12 cellular contexts compared by ENCODE assay signal in the genomic region with DNA sequence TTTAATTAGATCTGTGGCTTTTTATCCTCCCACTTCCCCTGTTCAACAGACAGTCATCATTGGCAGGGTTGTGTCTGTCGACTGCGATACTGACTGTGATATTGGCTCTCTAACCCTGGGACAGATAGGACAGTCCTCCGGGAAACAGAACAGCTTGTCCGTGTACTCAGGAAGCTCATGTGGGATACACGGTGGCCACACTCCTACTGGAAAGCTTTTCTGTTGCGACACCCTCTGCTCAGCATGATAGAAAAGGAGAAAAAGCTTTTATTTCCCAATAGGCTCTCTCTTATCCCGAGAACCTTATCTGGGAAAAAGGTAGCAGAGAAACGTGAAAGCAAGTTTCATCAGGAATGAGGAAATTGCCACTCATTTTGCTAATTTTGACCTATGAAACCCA.
DNase-seq lines count a peak whose midpoint lies in the region; ATAC-seq and TF ChIP-seq lines count a peak whose summit lies in the region.
"Had no signal": no experiment of that assay in that cellular context is flagged by ENCODE, and none has a peak within 500 bp of the region (broad histone marks: within the 10 kb centered on the region; RNA-seq: fewer than 3 reads in every experiment).

No MANE protein-coding gene starts in this region.

- TF ChIP-seq POLR2A in suprapubic skin (IDR thresholded peaks at IDR 0.05): no peak

- peaks cover 12% of the 10 kb centered on the region for H3K27me3 ChIP-seq in MM.1S (replicated peaks; ENCODE audit: insufficient read depth, low read length)
- H3K27me3 ChIP-seq in left lung: peaks cover 0 to 8% of the 10 kb centered on the region in 2 donors
- no peaks in the 10 kb centered on the region for H3K27me3 ChIP-seq in suprapubic skin

- TF ChIP-seq CTCF in MM.1S (IDR thresholded peaks at IDR 0.05; ENCODE audit: low read length): no peak
- TF ChIP-seq CTCF in left lung (IDR thresholded peaks at IDR 0.05): no peak
- TF ChIP-seq CTCF in suprapubic skin (IDR thresholded peaks at IDR 0.05): no peak

- ATAC-seq in left lung (peak; percentile 66), HG03139 (IDR thresholded peaks at IDR 0.05; ENCODE audit: unreplicated experiment) (no peak), HG02840 (IDR thresholded peaks at IDR 0.05; ENCODE audit: low FRiP score, unreplicated experiment) (no peak), GM21786 (IDR thresholded peaks at IDR 0.05; ENCODE audit: unreplicated experiment) (no peak)

- no peaks in the 10 kb centered on the region for H3K79me2 ChIP-seq in MM.1S (ENCODE audit: low read length)

- no peaks in the 10 kb centered on the region for H3K9me3 ChIP-seq in MM.1S (replicated peaks; ENCODE audit: insufficient read depth, low read length)
- H3K9me3 ChIP-seq in left lung: no peaks in the 10 kb centered on the region
- H3K9me3 ChIP-seq in suprapubic skin: no peaks in the 10 kb centered on the region

- intact Hi-C loops in left lung (cut with DNase I): no loop called here

- 0 out of 2 replicates have a peak overlapping the region, but pooled peaks have one; percentile 11 for H2AFZ ChIP-seq in MM.1S (ENCODE audit: low read length)

- H3K4me3 ChIP-seq in MM.1S (ENCODE audit: low read length) (peak overlapping the region; percentile 29), left lung (no peak overlapping the region), suprapubic skin (no peak overlapping the region)

- H4K20me1 ChIP-seq in MM.1S (ENCODE audit: insufficient read depth, low read length): 0 out of 2 replicates have a peak, but pooled peaks cover 2% of the 10 kb centered on the region

- H3K4me2 ChIP-seq in MM.1S (ENCODE audit: low read depth, low read length): peak overlapping the region; percentile 79

- H3K27ac ChIP-seq in MM.1S (ENCODE audit: low read length) (no peak overlapping the region; the same call in 1 of the 2 replicates), left lung (peak overlapping the region; percentile 34 to 72), suprapubic skin (peak overlapping the region; percentile 47)

- TF ChIP-seq EP300 in suprapubic skin (IDR thresholded peaks at IDR 0.05): no peak

- DNase-seq in MM.1S: no peak
- DNase-seq in cerebellar nuclear complex (lab: John Stamatoyannopoulos, UW): peak; percentile 30 to 76
- no peak for DNase-seq in left lung
- no peak for DNase-seq in suprapubic skin (ENCODE audit: low spot score in 2 of 2)
- no peak for DNase-seq in COR-L47 (lab: John Stamatoyannopoulos, UW)
- DNase-seq: cortex of kidney, islet precursor cell, NCI-H1105 treated with DMSO at 0.1 percent for 48 hours, SHP77 treated with DMSO at 0.1 percent for 48 hours had no signal

- peaks cover 14% of the 10 kb centered on the region for H3F3A ChIP-seq in MM.1S (ENCODE audit: insufficient read depth, low read length)

- no peaks in the 10 kb centered on the region for H3K9me2 ChIP-seq in MM.1S (replicated peaks; ENCODE audit: insufficient read depth, low read length)

- H3K36me3 ChIP-seq in MM.1S (replicated peaks; ENCODE audit: insufficient read depth, low read length): no peaks in the 10 kb centered on the region
- no peaks in the 10 kb centered on the region for H3K36me3 ChIP-seq in left lung
- no peaks in the 10 kb centered on the region for H3K36me3 ChIP-seq in suprapubic skin

- 43% methylated on average over 8 of the region's 8 CpGs for WGBS in suprapubic skin

- H3K4me1 ChIP-seq in MM.1S (ENCODE audit: low read length) (peaks cover 24% of the 10 kb centered on the region), left lung (peaks cover 0 to 9% of the 10 kb centered on the region in 2 donors), suprapubic skin (peaks cover 5% of the 10 kb centered on the region)

- H3K9ac ChIP-seq in MM.1S (ENCODE audit: low read length): no peak overlapping the region

Comparison
In these comparisons a context has a peak if more than half of its experiments do, and no peak if none do; other contexts are left out.
1. DNase-seq: peak in cerebellar nuclear complex (2 of 2); none in MM.1S (single experiment), left lung (0 of 2), suprapubic skin (0 of 2) and COR-L47 (single experiment).